ENCODE assay signal across 19 cellular contexts in genomic region chr2:96152301-96153165, GRCh38. TPM values are rescaled to one million over a fixed set of nuclear protein-coding genes. Genes with fewer than 3 reads are reported as not detected.
DNase-seq lines count a peak whose midpoint lies in the region; ATAC-seq and TF ChIP-seq lines count a peak whose summit lies in the region.
"Had no signal": no experiment of that assay in that cellular context is flagged by ENCODE, and none has a peak within 500 bp of the region (broad histone marks: within the 10 kb centered on the region; RNA-seq: fewer than 3 reads in every experiment).

No MANE protein-coding gene starts in this region.

- no peak overlapping the region for H3K4me3 ChIP-seq in IMR-90 (ENCODE audit: insufficient read depth, low read depth, low read length)
- H3K4me3 ChIP-seq in osteoblast (ENCODE audit: insufficient read depth, low read length), result no peak overlapping the region
- H3K4me3 ChIP-seq: gastrocnemius medialis, GM12878, left lung, psoas muscle, SJSA1 had no signal

- peaks cover 5% of the 10 kb centered on the region; the same call in 1 of the 2 replicates for H3K4me1 ChIP-seq in IMR-90 (ENCODE audit: control insufficient read depth, insufficient read depth, low read length)
- peaks cover 11% of the 10 kb centered on the region for H3K4me1 ChIP-seq in osteoblast (ENCODE audit: insufficient read depth, low read length)
- H3K4me1 ChIP-seq: gastrocnemius medialis, psoas muscle had no signal

- H3K18ac ChIP-seq in IMR-90 (ENCODE audit: low read depth, low read length), result no peak overlapping the region

- peaks cover 5% of the 10 kb centered on the region; the same call in 1 of the 2 replicates for H3K27me3 ChIP-seq in IMR-90 (ENCODE audit: control insufficient read depth, insufficient read depth, low read length)
- peaks cover 2% of the 10 kb centered on the region for H3K27me3 ChIP-seq in osteoblast (ENCODE audit: insufficient read depth, low read length)
- H3K27me3 ChIP-seq: SJSA1 had no signal

- no peak overlapping the region for H3K27ac ChIP-seq in IMR-90 (ENCODE audit: insufficient read depth, low read length)
- H3K27ac ChIP-seq in osteoblast (ENCODE audit: low read depth, low read length), result no peak overlapping the region
- H3K27ac ChIP-seq: gastrocnemius medialis, left lung, psoas muscle, SJSA1 had no signal

- H3K4me2 ChIP-seq in IMR-90 (ENCODE audit: low read depth, low read length) (no peak overlapping the region), osteoblast (ENCODE audit: insufficient read depth, low read length) (no peak overlapping the region)

- no peak overlapping the region for H3K4ac ChIP-seq in IMR-90 (ENCODE audit: low read depth, low read length)

- H3K9me3 ChIP-seq in IMR-90 (ENCODE audit: control insufficient read depth, insufficient read depth, low read length) (no peaks in the 10 kb centered on the region), osteoblast (ENCODE audit: low read depth, low read length) (no peaks in the 10 kb centered on the region)
- H3K9me3 ChIP-seq: gastrocnemius medialis, left lung, psoas muscle, SJSA1 had no signal

- H3K9ac ChIP-seq in IMR-90 (ENCODE audit: low read depth, low read length), result no peak overlapping the region

- H3K56ac ChIP-seq in IMR-90 (ENCODE audit: extremely low read depth, insufficient read depth, low read length), result no peak overlapping the region

- no TSS peak for BruUV-seq in IMR-90 (replicated peaks; lab: Mats Ljungman, UMichigan)

- no peaks in the 10 kb centered on the region for H4K20me1 ChIP-seq in IMR-90 (ENCODE audit: insufficient read depth, low read length)
- no peaks in the 10 kb centered on the region for H4K20me1 ChIP-seq in osteoblast (ENCODE audit: insufficient read depth, low read length)

- CTCF ChIA-PET in IMR-90 (lab: Yijun Ruan, JAX), result no interaction called here

- H2AFZ ChIP-seq in IMR-90 (replicated peaks; ENCODE audit: low read length, poor library complexity), result peak overlapping the region; percentile 29
- H2AFZ ChIP-seq in osteoblast (ENCODE audit: low read length), result no peak overlapping the region

- no peak overlapping the region for H4K91ac ChIP-seq in IMR-90 (ENCODE audit: insufficient read depth, low read depth, low read length)

- H3K79me1 ChIP-seq in IMR-90 (ENCODE audit: low read depth in 1 of 2, low read length in 2 of 2), result no peaks in the 10 kb centered on the region

- H2BK120ac ChIP-seq in IMR-90 (ENCODE audit: low read depth, low read length), result no peak overlapping the region

- intact Hi-C loops in IMR-90 (cut with micrococcal nuclease), result no loop called here

- H3K36me3 ChIP-seq in IMR-90 (ENCODE audit: control insufficient read depth, insufficient read depth, low read length), result no peaks in the 10 kb centered on the region
- H3K36me3 ChIP-seq in osteoblast (ENCODE audit: insufficient read depth, low read length), result no peaks in the 10 kb centered on the region
- H3K36me3 ChIP-seq: gastrocnemius medialis, left lung, SJSA1 had no signal

- no peak overlapping the region for H3K23ac ChIP-seq in IMR-90 (ENCODE audit: low read depth, low read length)

- H4K5ac ChIP-seq in IMR-90 (ENCODE audit: low read depth, low read length), result no peak overlapping the region

- TF ChIP-seq RAD21 in IMR-90 (IDR thresholded peaks at IDR 0.05; ENCODE audit: low read length), result no peak

- H2BK20ac ChIP-seq in IMR-90 (ENCODE audit: low read depth, low read length), result no peak overlapping the region

- ATAC-seq in IMR-90 (ENCODE audit: low read depth), result no peak
- no peak for ATAC-seq in HG02642 (IDR thresholded peaks at IDR 0.05; ENCODE audit: poor library complexity, unreplicated experiment)
- ATAC-seq in GM21423 (IDR thresholded peaks at IDR 0.05; ENCODE audit: unreplicated experiment), result no peak
- ATAC-seq in GM18498 (IDR thresholded peaks at IDR 0.05; ENCODE audit: unreplicated experiment), result no peak
- ATAC-seq: gastrocnemius medialis, GM12878, left lung, psoas muscle had no signal

- DNase-seq in NCI-H524 (lab: John Stamatoyannopoulos, UW), result peak; percentile 71 to 86
- no peak for DNase-seq in NCI-H524 treated with DMSO at 0.1 percent for 48 hours (lab: John Stamatoyannopoulos, UW)
- DNase-seq in IMR-90, result no peak
- peak; percentile 41 for DNase-seq in cerebellar cortex (ENCODE audit: low spot score)
- DNase-seq in osteoblast (ENCODE audit: insufficient read length, low spot score, missing footprints), result peak; percentile 66
- DNase-seq: 8988T; activated CD4-positive, alpha-beta T cell treated with anti-CD3 and anti-CD28 coated beads, Interleukin-2, amount 50 U/mL, for 1 hour; DMS153; gastrocnemius medialis; NCI-H526; stimulated activated CD4-positive, alpha-beta T cell treated with anti-CD3 and anti-CD28 coated beads, Interleukin-4, amount 100 ng/mL, for 24 hours had no signal

- POLR2A ChIA-PET in IMR-90 (lab: Charles Lee; ENCODE audit: unreplicated experiment), result no interaction called here

- TF ChIP-seq POLR2A in IMR-90 (IDR thresholded peaks at IDR 0.05; ENCODE audit: low read depth, low read length), result no peak

- H2AK9ac ChIP-seq in IMR-90 (replicated peaks; ENCODE audit: low read depth, low read length, poor library complexity), result no peak overlapping the region

- dilution Hi-C loops in IMR-90 (cut with HindIII; ENCODE audit: low sequenced_read_pairs, unreplicated experiment), result no loop called here

- no peaks in the 10 kb centered on the region for H3K9me1 ChIP-seq in IMR-90 (ENCODE audit: insufficient read depth, low read length)

- no peak overlapping the region for H2AK5ac ChIP-seq in IMR-90 (ENCODE audit: low read depth, low read length)

- H4K8ac ChIP-seq in IMR-90 (ENCODE audit: low read depth in 2 of 2, low read length in 2 of 2), result no peak overlapping the region

- WGBS in IMR-90 (ENCODE audit: extremely low coverage in 2 of 2, insufficient read length in 1 of 2), 2 experiments, result 71% methylated on average over 9 of the region's 13 CpGs; no CpG with 5 or more reads in 1 of the 2 experiments

- no peak overlapping the region for H3K14ac ChIP-seq in IMR-90 (replicated peaks; ENCODE audit: low read depth, low read length)

- no peak overlapping the region for H2BK15ac ChIP-seq in IMR-90 (ENCODE audit: low read depth, low read length)

- in situ Hi-C loops in IMR-90 (cut with MboI; ENCODE audit: low sequenced_read_pairs), result no loop called here

- no peak overlapping the region for H2BK5ac ChIP-seq in IMR-90 (ENCODE audit: low read depth, low read length, poor library complexity, severe bottlenecking)

- H3K79me2 ChIP-seq in osteoblast (ENCODE audit: insufficient read depth, low read length), result no peaks in the 10 kb centered on the region

- TF ChIP-seq CTCF in IMR-90 (conservative IDR thresholded peaks at IDR 0.05; ENCODE audit: low read depth, low read length) (no peak), osteoblast (IDR thresholded peaks at IDR 0.05; ENCODE audit: extremely low read depth, low read depth, low read length) (no peak)

TF ChIP-seq in IMR-90, 13 proteins besides CTCF, POLR2A, EP300 and RAD21:
- TF ChIP-seq SMC3 (IDR thresholded peaks at IDR 0.05; ENCODE audit: low read depth, low read length) (no peak), USF2 (IDR thresholded peaks at IDR 0.05; ENCODE audit: low read depth, low read length) (no peak), MAFK (IDR thresholded peaks at IDR 0.05; ENCODE audit: low read depth, low read length) (no peak), BHLHE40 (IDR thresholded peaks at IDR 0.05; ENCODE audit: low read depth, low read length) (no peak), NFE2L2 (IDR thresholded peaks at IDR 0.05; ENCODE audit: low read depth, low read length) (no peak), CEBPB (IDR thresholded peaks at IDR 0.05; ENCODE audit: low read depth, low read length) (no peak), MXI1 (IDR thresholded peaks at IDR 0.05; ENCODE audit: borderline replicate concordance, low read depth, low read length) (no peak), RFX5 (IDR thresholded peaks at IDR 0.05; ENCODE audit: low read depth, low read length) (no peak), FOS (IDR thresholded peaks at IDR 0.05; ENCODE audit: low read depth, low read length) (no peak)

RNA-seq across cellular contexts. Expression of gene DUSP2, which starts 7.3 kb away (rescaled TPM):
- total RNA-seq in IMR-90 (2012; rRNA removed) (1.8 and 2.5 TPM in 2 replicates), osteoblast (2.7 and 3.3 TPM in 2 replicates)
- polyA plus RNA-seq in IMR-90 (2012; rRNA removed), result 3.8 and 4.8 TPM in 2 replicates
- polyA plus RNA-seq in IMR-90 (2012; cell fraction: cytosol; rRNA removed), result 2.9 and 15.4 TPM in 2 replicates
- 61.4 and 76.2 TPM in 2 replicates for polyA plus RNA-seq in IMR-90 (2012; cell fraction: nucleus; rRNA removed; ENCODE audit: low replicate concordance)

RNA-seq across cellular contexts. Expression of gene ASTL, which starts 14.2 kb away (rescaled TPM):
- total RNA-seq in IMR-90 (2012; rRNA removed), result not detected in 2 replicates
- polyA plus RNA-seq in IMR-90 (2012; rRNA removed), result not detected in 2 replicates
- 0.04 TPM in 1 of 2 replicates, not detected in the other for polyA plus RNA-seq in IMR-90 (2012; cell fraction: cytosol; rRNA removed)
- 0.25 and 0.48 TPM in 2 replicates for polyA plus RNA-seq in IMR-90 (2012; cell fraction: nucleus; rRNA removed; ENCODE audit: low replicate concordance)
- not detected in 2 replicates for total RNA-seq in osteoblast
- total RNA-seq: gastrocnemius medialis, left lung, psoas muscle, SJSA1 had no signal

RNA-seq across cellular contexts. Expression of gene ADRA2B, which starts 36.2 kb away (rescaled TPM):
- total RNA-seq in IMR-90 (2012; rRNA removed) (not detected in 2 replicates), osteoblast (under 0.01 TPM in 1 of 2 replicates, not detected in the other)
- not detected in 2 replicates for polyA plus RNA-seq in IMR-90 (2012; rRNA removed)
- polyA plus RNA-seq in IMR-90 (2012; cell fraction: cytosol; rRNA removed), result not detected in 2 replicates
- polyA plus RNA-seq in IMR-90 (2012; cell fraction: nucleus; rRNA removed; ENCODE audit: low replicate concordance), result 0.17 and 0.40 TPM in 2 replicates
- total RNA-seq: M059J, SJSA1 had no signal

RNA-seq across cellular contexts. Expression of gene STARD7, which starts 56.1 kb away (rescaled TPM):
- total RNA-seq in IMR-90 (2012; rRNA removed) (138 and 189 TPM in 2 replicates), osteoblast (139 and 163 TPM in 2 replicates)
- polyA plus RNA-seq in IMR-90 (2012; rRNA removed), result 51.1 and 61.7 TPM in 2 replicates
- polyA plus RNA-seq in IMR-90 (2012; cell fraction: cytosol; rRNA removed), result 17.9 and 21.7 TPM in 2 replicates
- 14.0 and 58.9 TPM in 2 replicates for polyA plus RNA-seq in IMR-90 (2012; cell fraction: nucleus; rRNA removed; ENCODE audit: low replicate concordance)

Comparison
In these comparisons a context has a peak if more than half of its experiments do, and no peak if none do; other contexts are left out.
1. DNase-seq: peak in NCI-H524 (2 of 2), cerebellar cortex (single experiment) and osteoblast (single experiment); none in NCI-H524 treated with DMSO at 0.1 percent for 48 hours (single experiment) and IMR-90 (single experiment).